Comparison of ENCODE assay signal across 14 cellular contexts in genomic region chr7:155445606-155446005, GRCh38. TPM values are rescaled to one million over a fixed set of nuclear protein-coding genes. Genes with fewer than 3 reads are reported as not detected.
"Had no signal": no experiment of that assay in that cellular context is flagged by ENCODE, and none has a peak within 500 bp of the region (broad histone marks: within the 10 kb centered on the region; RNA-seq: fewer than 3 reads in every experiment).

No MANE protein-coding gene starts in this region.

RNA-seq across cellular contexts. Expression of gene EN2, which starts 12.3 kb away (rescaled TPM):
- total RNA-seq: naive thymus-derived CD4-positive, alpha-beta T cell; naive thymus-derived CD8-positive, alpha-beta T cell; natural killer cell; occipital lobe; pancreas; progenitor cell of endocrine pancreas; pulmonary artery endothelial cell; right atrium auricular region; right lobe of liver; sciatic nerve; smooth muscle cell had no signal
- polyA plus RNA-seq: naive thymus-derived CD4-positive, alpha-beta T cell; naive thymus-derived CD8-positive, alpha-beta T cell; neural cell; pancreas; sigmoid colon; small intestine; smooth muscle cell had no signal
